In genomic region chr3:146218880-146219866, GRCh38 we compare ENCODE assay signal across 1 cellular context.
TF ChIP-seq lines count a peak whose summit lies in the region.

No MANE protein-coding gene starts in this region.

TF ChIP-seq in HepG2, 621 proteins besides CTCF, POLR2A, EP300 and RAD21 (continued from another document):
- no peak for TF ChIP-seq SNAPC4 (CRISPR knock-in tag; IDR thresholded peaks at IDR 0.05)
- no peak for TF ChIP-seq ZSCAN22 (CRISPR knock-in tag; IDR thresholded peaks at IDR 0.05)
- TF ChIP-seq STAG1 (CRISPR knock-in tag; IDR thresholded peaks at IDR 0.05) = peak; percentile 54
- no peak for TF ChIP-seq NFIB (CRISPR knock-in tag; IDR thresholded peaks at IDR 0.05; ENCODE audit: borderline replicate concordance)
- no peak for TF ChIP-seq ZNF703 (CRISPR knock-in tag; IDR thresholded peaks at IDR 0.05; ENCODE audit: borderline replicate concordance)
- no peak for TF ChIP-seq SNAPC2 (CRISPR knock-in tag; IDR thresholded peaks at IDR 0.05)
- no peak for TF ChIP-seq CREBL2 (CRISPR knock-in tag; IDR thresholded peaks at IDR 0.05; ENCODE audit: borderline replicate concordance)
- no peak for TF ChIP-seq HOXD1 (CRISPR knock-in tag; IDR thresholded peaks at IDR 0.05)
- 0 out of 2 replicates have a peak, but pooled peaks have one; percentile 16 for TF ChIP-seq ARID3A (IDR thresholded peaks at IDR 0.05; ENCODE audit: low read depth, low read length)
- TF ChIP-seq RERE (CRISPR knock-in tag; IDR thresholded peaks at IDR 0.05; ENCODE audit: low read depth) = no peak
- TF ChIP-seq ZNF619 (CRISPR knock-in tag; IDR thresholded peaks at IDR 0.05) = no peak
- TF ChIP-seq RBM39 (IDR thresholded peaks at IDR 0.05; ENCODE audit: low read depth, low read length, poor library complexity, severe bottlenecking) = no peak
- 0 out of 2 replicates have a peak, but pooled peaks have one; percentile 16 for TF ChIP-seq KAT8 (CRISPR knock-in tag; IDR thresholded peaks at IDR 0.05)
- peak; percentile 75 for TF ChIP-seq SMC3 (IDR thresholded peaks at IDR 0.05; ENCODE audit: low read length)
- no peak for TF ChIP-seq ZFAT (CRISPR knock-in tag; conservative IDR thresholded peaks at IDR 0.05)
